8 cellular contexts compared by ENCODE assay signal in genomic region chr14:58298477-58298879, GRCh38. TPM values are rescaled to one million over a fixed set of nuclear protein-coding genes. Genes with fewer than 3 reads are reported as not detected.
DNase-seq lines count a peak whose midpoint lies in the region; TF ChIP-seq lines count a peak whose summit lies in the region.

A gene with protein sequence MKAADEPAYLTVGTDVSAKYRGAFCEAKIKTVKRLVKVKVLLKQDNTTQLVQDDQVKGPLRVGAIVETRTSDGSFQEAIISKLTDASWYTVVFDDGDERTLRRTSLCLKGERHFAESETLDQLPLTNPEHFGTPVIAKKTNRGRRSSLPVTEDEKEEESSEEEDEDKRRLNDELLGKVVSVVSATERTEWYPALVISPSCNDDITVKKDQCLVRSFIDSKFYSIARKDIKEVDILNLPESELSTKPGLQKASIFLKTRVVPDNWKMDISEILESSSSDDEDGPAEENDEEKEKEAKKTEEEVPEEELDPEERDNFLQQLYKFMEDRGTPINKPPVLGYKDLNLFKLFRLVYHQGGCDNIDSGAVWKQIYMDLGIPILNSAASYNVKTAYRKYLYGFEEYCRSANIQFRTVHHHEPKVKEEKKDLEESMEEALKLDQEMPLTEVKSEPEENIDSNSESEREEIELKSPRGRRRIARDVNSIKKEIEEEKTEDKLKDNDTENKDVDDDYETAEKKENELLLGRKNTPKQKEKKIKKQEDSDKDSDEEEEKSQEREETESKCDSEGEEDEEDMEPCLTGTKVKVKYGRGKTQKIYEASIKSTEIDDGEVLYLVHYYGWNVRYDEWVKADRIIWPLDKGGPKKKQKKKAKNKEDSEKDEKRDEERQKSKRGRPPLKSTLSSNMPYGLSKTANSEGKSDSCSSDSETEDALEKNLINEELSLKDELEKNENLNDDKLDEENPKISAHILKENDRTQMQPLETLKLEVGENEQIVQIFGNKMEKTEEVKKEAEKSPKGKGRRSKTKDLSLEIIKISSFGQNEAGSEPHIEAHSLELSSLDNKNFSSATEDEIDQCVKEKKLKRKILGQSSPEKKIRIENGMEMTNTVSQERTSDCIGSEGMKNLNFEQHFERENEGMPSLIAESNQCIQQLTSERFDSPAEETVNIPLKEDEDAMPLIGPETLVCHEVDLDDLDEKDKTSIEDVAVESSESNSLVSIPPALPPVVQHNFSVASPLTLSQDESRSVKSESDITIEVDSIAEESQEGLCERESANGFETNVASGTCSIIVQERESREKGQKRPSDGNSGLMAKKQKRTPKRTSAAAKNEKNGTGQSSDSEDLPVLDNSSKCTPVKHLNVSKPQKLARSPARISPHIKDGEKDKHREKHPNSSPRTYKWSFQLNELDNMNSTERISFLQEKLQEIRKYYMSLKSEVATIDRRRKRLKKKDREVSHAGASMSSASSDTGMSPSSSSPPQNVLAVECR (plus strand): TSS chr14:58298555. CDS start chr14:58299855, 1,300 bp downstream.

- H3K9me3 ChIP-seq in esophagus (ENCODE audit: control insufficient read depth in 2 of 2, insufficient read depth in 1 of 2, low read depth in 1 of 2, low read length in 1 of 2) (no peaks in the 10 kb centered on the region), neural progenitor cell (ENCODE audit: low read depth) (no peaks in the 10 kb centered on the region), tibial artery (no peaks in the 10 kb centered on the region)

- H3F3A ChIP-seq in neural progenitor cell (ENCODE audit: low read depth): peaks cover 15% of the 10 kb centered on the region

- peak within 1 kb of the TSS; percentile 74 for H2AFZ ChIP-seq in neural progenitor cell (replicated peaks)

- TF ChIP-seq CTCF in neural progenitor cell (IDR thresholded peaks at IDR 0.05) (no peak), tibial artery (IDR thresholded peaks at IDR 0.05) (no peak)

- H3K27ac ChIP-seq in esophagus (ENCODE audit: low read depth in 2 of 2, low read length in 1 of 2) (peak within 1 kb of the TSS; percentile 98 to 100), neural progenitor cell (peak within 1 kb of the TSS; percentile 98), tibial artery (peak within 1 kb of the TSS; percentile 93 to 97)

- peaks cover 29% of the 10 kb centered on the region for H3K4me1 Mint-ChIP-seq in neural progenitor cell

- peaks cover 31% of the 10 kb centered on the region for H4K20me1 ChIP-seq in neural progenitor cell (ENCODE audit: low read depth)

- H3K9ac ChIP-seq in neural progenitor cell: peak within 1 kb of the TSS; percentile 94

- DNase-seq in HK-2 (ENCODE audit: unreplicated experiment) (peak; percentile 88), neural progenitor cell (ENCODE audit: low spot score) (no peak), tibial artery (peak; percentile 94 to 97), EL (no peak), NCI-H748 treated with DMSO at 0.1 percent for 48 hours (lab: John Stamatoyannopoulos, UW) (no peak), HT-29 (ENCODE audit: low spot score) (no peak)
- DNase-seq in activated CD8-positive, alpha-beta memory T cell treated with anti-CD3 and anti-CD28 coated beads for 48 hours (ENCODE audit: low read depth in 2 of 3, low spot score in 2 of 3): peak; percentile 33 to 61 (median 52)

- H3K27me3 Mint-ChIP-seq in neural progenitor cell (ENCODE audit: insufficient read depth, low read depth): peaks cover 2% of the 10 kb centered on the region

- H3K4me3 ChIP-seq in esophagus (ENCODE audit: low read depth in 1 of 2, low read length in 2 of 2) (peak within 1 kb of the TSS; percentile 86 to 91), neural progenitor cell (peak within 1 kb of the TSS; percentile 89), tibial artery (peak within 1 kb of the TSS; percentile 92 to 99)

- peaks cover 4 to 6% of the 10 kb centered on the region in 2 donors for H3K36me3 ChIP-seq in esophagus (ENCODE audit: control insufficient read depth in 2 of 2, insufficient read depth in 2 of 2, low read length in 1 of 2)
- peaks cover 11% of the 10 kb centered on the region for H3K36me3 ChIP-seq in neural progenitor cell
- peaks cover 18 to 36% (median 33%) of the 10 kb centered on the region in 3 donors for H3K36me3 ChIP-seq in tibial artery

- H3K4me1 ChIP-seq in esophagus (ENCODE audit: control insufficient read depth in 2 of 2, insufficient read depth in 2 of 2, low read length in 1 of 2): peaks cover 0 to 3% of the 10 kb centered on the region in 2 donors
- peaks cover 16% of the 10 kb centered on the region for H3K4me1 ChIP-seq in neural progenitor cell
- H3K4me1 ChIP-seq in tibial artery: peaks cover 0 to 49% (median 19%) of the 10 kb centered on the region in 4 donors

- no peak within 1 kb of the TSS for H3K27ac Mint-ChIP-seq in neural progenitor cell

- H3K9me3 Mint-ChIP-seq in neural progenitor cell: no peaks in the 10 kb centered on the region

- 0 to 2% methylated on average over 22 to 25 of the region's 25 CpGs for WGBS in esophagus, 2 donors

- H3K27me3 ChIP-seq in esophagus (ENCODE audit: control insufficient read depth in 1 of 2, insufficient read depth in 2 of 2, low read length in 2 of 2) (no peaks in the 10 kb centered on the region), neural progenitor cell (no peaks in the 10 kb centered on the region), tibial artery (no peaks in the 10 kb centered on the region)

- H3K4me3 Mint-ChIP-seq in neural progenitor cell: peak within 1 kb of the TSS; percentile 100

- H3K36me3 Mint-ChIP-seq in neural progenitor cell: peaks cover 30% of the 10 kb centered on the region

- intact Hi-C loops in tibial artery (cut with DNase I; ENCODE audit: low total_unique reads): loop anchor here (5.0 kb wide), 1 partner anchor 56 kb away; the partner anchor contains the start of gene PSMA3

- H3K79me2 ChIP-seq in neural progenitor cell (ENCODE audit: low read depth): peaks cover 79% of the 10 kb centered on the region

- H3K4me2 ChIP-seq in neural progenitor cell: peak within 1 kb of the TSS; percentile 94

RNA-seq across cellular contexts. Expression of the gene that starts here (rescaled TPM):
- polyA plus RNA-seq in esophagus: 1 to 10 TPM; 4.2 to 7.1 TPM
- 12.6 and 24.1 TPM in 2 replicates for total RNA-seq in neural progenitor cell (ENCODE audit: low replicate concordance)
- total RNA-seq in HT-29 (2014; rRNA removed; shearing (Covaris generic)): 2.9 and 4.7 TPM in 2 replicates

Comparison
In these comparisons a context has a peak if more than half of its experiments do, and no peak if none do; other contexts are left out.
1. DNase-seq: peak in HK-2 (single experiment), activated CD8-positive, alpha-beta memory T cell treated with anti-CD3 and anti-CD28 coated beads for 48 hours (3 of 3) and tibial artery (2 of 2); none in neural progenitor cell (single experiment), EL (single experiment), NCI-H748 treated with DMSO at 0.1 percent for 48 hours (single experiment) and HT-29 (single experiment).
2. Peak in every context shown above with its lines, with median percentiles within 50 percentile points of each other: H3K27ac ChIP-seq and H3K4me3 ChIP-seq.